Comparison of ENCODE assay signal across 17 cellular contexts in genomic region chr13:51594432-51594831, GRCh38. TPM values are rescaled to one million over a fixed set of nuclear protein-coding genes. Genes with fewer than 3 reads are reported as not detected.
DNase-seq lines count a peak whose midpoint lies in the region; ATAC-seq, FAIRE-seq and TF ChIP-seq lines count a peak whose summit lies in the region.
"Had no signal": no experiment of that assay in that cellular context is flagged by ENCODE, and none has a peak within 500 bp of the region (broad histone marks: within the 10 kb centered on the region; RNA-seq: fewer than 3 reads in every experiment).

No MANE protein-coding gene starts in this region.

- no peak for FAIRE-seq in K562 (lab: Jason Lieb, UNC)
- FAIRE-seq: H1, HepG2 had no signal

- in situ Hi-C loops in IMR-90 (cut with MboI; ENCODE audit: low sequenced_read_pairs) = no loop called here
- in situ Hi-C loops in K562 (cut with MboI) = no loop called here

- H3K27me3 ChIP-seq in IMR-90 (ENCODE audit: control insufficient read depth, insufficient read depth, low read length) (no peaks in the 10 kb centered on the region), K562 (ENCODE audit: control insufficient read depth in 2 of 2, insufficient read depth in 2 of 2, low read length in 2 of 2) (no peaks in the 10 kb centered on the region), dorsolateral prefrontal cortex (no peaks in the 10 kb centered on the region)
- H3K27me3 ChIP-seq: BLaER1 had no signal

- no peak for ATAC-seq in IMR-90 (ENCODE audit: low read depth)
- ATAC-seq in K562 = no peak
- ATAC-seq in memory B cell (ENCODE audit: low read depth) = no peak
- ATAC-seq in stimulated activated memory B cell treated with anti-CD40 and anti-IgM and Interleukin-4, amounts not matched to agents 10 μg/mL and 1 μg/mL and 100 μg/mL, for 72 hours = no peak
- ATAC-seq: HepG2 had no signal

- H2AFZ ChIP-seq in IMR-90 (replicated peaks; ENCODE audit: low read length, poor library complexity) (no peak overlapping the region), K562 (ENCODE audit: low read depth, low read length) (no peak overlapping the region)

- H3K4me1 ChIP-seq in IMR-90 (ENCODE audit: control insufficient read depth, insufficient read depth, low read length) = peaks cover 5% of the 10 kb centered on the region
- H3K4me1 ChIP-seq in K562 (replicated peaks in 1 of 2; ENCODE audit: control insufficient read depth in 2 of 2, insufficient read depth in 2 of 2, low read length in 2 of 2) = peaks cover 0 to 26% of the 10 kb centered on the region in 2 experiments; a peak in 4 of 5 replicates

- H3K4me3 ChIP-seq in IMR-90 (ENCODE audit: insufficient read depth, low read depth, low read length) = no peak overlapping the region
- no peak overlapping the region for H3K4me3 ChIP-seq in K562
- H3K4me3 ChIP-seq in dorsolateral prefrontal cortex = no peak overlapping the region
- H3K4me3 ChIP-seq: BLaER1 had no signal

- H3K36me3 Mint-ChIP-seq in memory B cell = peaks cover 2% of the 10 kb centered on the region
- no peaks in the 10 kb centered on the region for H3K36me3 Mint-ChIP-seq in stimulated activated memory B cell treated with anti-CD40 and anti-IgM and Interleukin-4, amounts not matched to agents 10 μg/mL and 1 μg/mL and 100 μg/mL, for 72 hours
- H3K36me3 Mint-ChIP-seq: CD4-positive, alpha-beta memory T cell had no signal

- H3K9me1 ChIP-seq in IMR-90 (ENCODE audit: insufficient read depth, low read length) (peaks cover 5% of the 10 kb centered on the region), K562 (ENCODE audit: control insufficient read depth, insufficient read depth, low read length) (no peaks in the 10 kb centered on the region)

- no peak for TF ChIP-seq EP300 in K562 (IDR thresholded peaks at IDR 0.05; ENCODE audit: low read length)

- peak overlapping the region; percentile 41 for H3K27ac Mint-ChIP-seq in memory B cell
- peak overlapping the region; percentile 3 for H3K27ac Mint-ChIP-seq in stimulated activated memory B cell treated with anti-CD40 and anti-IgM and Interleukin-4, amounts not matched to agents 10 μg/mL and 1 μg/mL and 100 μg/mL, for 72 hours
- H3K27ac Mint-ChIP-seq: H9 had no signal

- no peaks in the 10 kb centered on the region for H3K36me3 ChIP-seq in IMR-90 (ENCODE audit: control insufficient read depth, insufficient read depth, low read length)
- H3K36me3 ChIP-seq in K562 (ENCODE audit: control insufficient read depth, insufficient read depth, low read length) = no peaks in the 10 kb centered on the region
- H3K36me3 ChIP-seq: BLaER1 had no signal

- no peak overlapping the region for H4K91ac ChIP-seq in IMR-90 (ENCODE audit: insufficient read depth, low read depth, low read length)

- no peak overlapping the region for H2BK5ac ChIP-seq in IMR-90 (ENCODE audit: low read depth, low read length, poor library complexity, severe bottlenecking)

- H3K9ac ChIP-seq in IMR-90 (ENCODE audit: low read depth, low read length) = no peak overlapping the region
- H3K9ac ChIP-seq in K562 (ENCODE audit: insufficient read depth in 1 of 2, low read depth in 2 of 2, low read length in 2 of 2) = no peak overlapping the region
- H3K9ac ChIP-seq: BLaER1 had no signal

- no peak overlapping the region for H4K8ac ChIP-seq in IMR-90 (ENCODE audit: low read depth in 2 of 2, low read length in 2 of 2)

- peaks cover 23 to 67% of the 10 kb centered on the region in 2 experiments for H3K79me1 ChIP-seq in IMR-90 (ENCODE audit: low read depth in 1 of 2, low read length in 2 of 2)

- H3K4me2 ChIP-seq in IMR-90 (ENCODE audit: low read depth, low read length) (no peak overlapping the region), K562 (ENCODE audit: insufficient read depth, low read length) (no peak overlapping the region)
- H3K4me2 ChIP-seq: BLaER1 had no signal

- no peak overlapping the region; the same call in 1 of the 2 replicates for H2AK5ac ChIP-seq in IMR-90 (ENCODE audit: low read depth, low read length)

- 0 out of 2 replicates have a peak overlapping the region, but pooled peaks have one; percentile 24 for H3K23ac ChIP-seq in IMR-90 (ENCODE audit: low read depth, low read length)

- 100% methylated on average over 1 of the region's 3 CpGs; no CpG with 5 or more reads in 1 of the 2 experiments for WGBS in IMR-90 (ENCODE audit: extremely low coverage in 2 of 2, insufficient read length in 1 of 2), 2 experiments
- 7% methylated on average over 3 of the region's 3 CpGs for WGBS in K562 (ENCODE audit: insufficient coverage, low coverage, missing lambda C conversion rate)

- TF ChIP-seq CTCF in IMR-90 (conservative IDR thresholded peaks at IDR 0.05; ENCODE audit: low read depth, low read length) = no peak
- no peak for TF ChIP-seq CTCF in K562 (IDR thresholded peaks at IDR 0.05 in 2 of 3, conservative IDR thresholded peaks at IDR 0.05 in 1 of 3; ENCODE audit: insufficient read depth in 2 of 3, low read depth in 1 of 3, low read length in 3 of 3)
- no peak for TF ChIP-seq CTCF in dorsolateral prefrontal cortex (IDR thresholded peaks at IDR 0.05 in 54 of 56, conservative IDR thresholded peaks at IDR 0.05 in 2 of 56; ENCODE audit: low read depth in 1 of 56, partially characterized antibody in 56 of 56)

- H3K27ac ChIP-seq in IMR-90 (ENCODE audit: insufficient read depth, low read length) (no peak overlapping the region), K562 (ENCODE audit: extremely low read depth, low read depth, low read length) (no peak overlapping the region), dorsolateral prefrontal cortex (no peak overlapping the region)
- H3K27ac ChIP-seq: BLaER1 had no signal

- H2BK20ac ChIP-seq in IMR-90 (ENCODE audit: low read depth, low read length) = no peak overlapping the region

- H3K4me1 Mint-ChIP-seq in memory B cell = peaks cover 25% of the 10 kb centered on the region
- peaks cover 49% of the 10 kb centered on the region for H3K4me1 Mint-ChIP-seq in stimulated activated memory B cell treated with anti-CD40 and anti-IgM and Interleukin-4, amounts not matched to agents 10 μg/mL and 1 μg/mL and 100 μg/mL, for 72 hours

- no peak overlapping the region; the same call in 1 of the 2 replicates for H3K14ac ChIP-seq in IMR-90 (replicated peaks; ENCODE audit: low read depth, low read length)

- H4K20me1 ChIP-seq in IMR-90 (ENCODE audit: insufficient read depth, low read length) (no peaks in the 10 kb centered on the region; the same call in 1 of the 2 replicates), K562 (replicated peaks; ENCODE audit: control insufficient read depth, insufficient read depth, low read length) (no peaks in the 10 kb centered on the region)

- POLR2A ChIA-PET in IMR-90 (lab: Charles Lee; ENCODE audit: unreplicated experiment) = no interaction called here
- POLR2A ChIA-PET in K562 (lab: Yijun Ruan, JAX) = no interaction called here

- peaks cover 33% of the 10 kb centered on the region for H3K79me2 ChIP-seq in K562 (ENCODE audit: control insufficient read depth, insufficient read depth, low read length)

- no peak overlapping the region for H3K4me3 Mint-ChIP-seq in memory B cell
- H3K4me3 Mint-ChIP-seq in stimulated activated memory B cell treated with anti-CD40 and anti-IgM and Interleukin-4, amounts not matched to agents 10 μg/mL and 1 μg/mL and 100 μg/mL, for 72 hours = no peak overlapping the region
- H3K4me3 Mint-ChIP-seq: CD14-positive monocyte; CD4-positive, alpha-beta memory T cell; H9 had no signal

- H3K4ac ChIP-seq in IMR-90 (ENCODE audit: low read depth, low read length) = no peak overlapping the region

- no peak overlapping the region for H2BK120ac ChIP-seq in IMR-90 (ENCODE audit: low read depth, low read length)

- H3K9me3 ChIP-seq in IMR-90 (ENCODE audit: control insufficient read depth, insufficient read depth, low read length) = no peaks in the 10 kb centered on the region
- H3K9me3 ChIP-seq in K562 (replicated peaks; ENCODE audit: control insufficient read depth, insufficient read depth, low read depth, low read length) = no peaks in the 10 kb centered on the region
- H3K9me3 ChIP-seq: BLaER1 had no signal

- H2BK15ac ChIP-seq in IMR-90 (ENCODE audit: low read depth, low read length) = no peak overlapping the region

- no peak overlapping the region for H2AK9ac ChIP-seq in IMR-90 (replicated peaks; ENCODE audit: low read depth, low read length, poor library complexity)

- CTCF ChIA-PET in IMR-90 (lab: Yijun Ruan, JAX) = no interaction called here
- CTCF ChIA-PET in K562 (lab: Yijun Ruan, JAX; ENCODE audit: low intra/inter-chr PET ratio) = no interaction called here

- dilution Hi-C loops in IMR-90 (cut with HindIII; ENCODE audit: low sequenced_read_pairs, unreplicated experiment) = no loop called here

- no peaks in the 10 kb centered on the region for H3K27me3 Mint-ChIP-seq in memory B cell
- H3K27me3 Mint-ChIP-seq in stimulated activated memory B cell treated with anti-CD40 and anti-IgM and Interleukin-4, amounts not matched to agents 10 μg/mL and 1 μg/mL and 100 μg/mL, for 72 hours = no peaks in the 10 kb centered on the region
- H3K27me3 Mint-ChIP-seq: CD4-positive, alpha-beta memory T cell had no signal

- TF ChIP-seq RAD21 in IMR-90 (IDR thresholded peaks at IDR 0.05; ENCODE audit: low read length) (no peak), K562 (CRISPR knock-in tag; conservative IDR thresholded peaks at IDR 0.05 in 1 of 2, IDR thresholded peaks at IDR 0.05 in 1 of 2) (no peak)

- no peak overlapping the region for H3K18ac ChIP-seq in IMR-90 (ENCODE audit: low read depth, low read length)

- BruUV-seq in IMR-90 (replicated peaks; lab: Mats Ljungman, UMichigan) = no TSS peak
- no TSS peak for BruUV-seq in K562 (replicated peaks; lab: Mats Ljungman, UMichigan)

- no peaks in the 10 kb centered on the region for H3K9me3 Mint-ChIP-seq in memory B cell
- H3K9me3 Mint-ChIP-seq in stimulated activated memory B cell treated with anti-CD40 and anti-IgM and Interleukin-4, amounts not matched to agents 10 μg/mL and 1 μg/mL and 100 μg/mL, for 72 hours = no peaks in the 10 kb centered on the region
- H3K9me3 Mint-ChIP-seq: CD4-positive, alpha-beta memory T cell; H9 had no signal

- intact Hi-C loops in IMR-90 (cut with micrococcal nuclease) (loop anchor here (5.0 kb wide), 1 partner anchor 38 kb away; no protein-coding TSS in a partner anchor), K562 (cut with micrococcal nuclease) (no loop called here), dorsolateral prefrontal cortex (cut with DNase I) (no loop called here)

- DNase-seq in IMR-90 = no peak
- DNase-seq in K562 (ENCODE audit: extremely low read depth in 1 of 4, low spot score in 3 of 4) = peak in 1 of 4 experiments; percentile 3
- no peak for DNase-seq in memory B cell (ENCODE audit: low spot score in 2 of 2)
- no peak for DNase-seq in dorsolateral prefrontal cortex
- DNase-seq in NCI-H2081 (lab: John Stamatoyannopoulos, UW) = no peak
- no peak for DNase-seq in NCI-H446 treated with DMSO at 0.1 percent for 48 hours (lab: John Stamatoyannopoulos, UW)
- DNase-seq: 8988T; CD4-positive, alpha-beta memory T cell; DMS153; DMS79 treated with DMSO at 0.1 percent for 48 hours; GF-D8; H9 had no signal

- TF ChIP-seq POLR2A in IMR-90 (IDR thresholded peaks at IDR 0.05; ENCODE audit: low read depth, low read length) (no peak), K562 (conservative IDR thresholded peaks at IDR 0.05) (no peak)

- no peak overlapping the region for H3K56ac ChIP-seq in IMR-90 (ENCODE audit: extremely low read depth, insufficient read depth, low read length)

- H4K5ac ChIP-seq in IMR-90 (ENCODE audit: low read depth, low read length) = peak overlapping the region; percentile 29; the same call in 1 of the 2 replicates

RNA-seq across cellular contexts. Expression of gene WDFY2, which starts 10.2 kb away (rescaled TPM):
- 4.3 and 6.7 TPM in 2 replicates for total RNA-seq in IMR-90 (2012; rRNA removed)
- 4.3 and 5.4 TPM in 2 replicates for polyA plus RNA-seq in IMR-90 (2012; rRNA removed)
- polyA plus RNA-seq in IMR-90 (2012; cell fraction: cytosol; rRNA removed) = 1.5 and 1.8 TPM in 2 replicates
- 10.1 and 27.3 TPM in 2 replicates for polyA plus RNA-seq in IMR-90 (2012; cell fraction: nucleus; rRNA removed; ENCODE audit: low replicate concordance)
- 13.0 and 31.2 TPM in 2 replicates for total RNA-seq in K562 (2011; cell fraction: chromatin; rRNA removed; ENCODE audit: low replicate concordance)
- total RNA-seq in K562 (2011; cell fraction: nucleolus; rRNA removed) = 9.2 and 10.9 TPM in 2 replicates
- 20.1 and 30.6 TPM in 2 replicates for total RNA-seq in K562 (2011; cell fraction: nucleoplasm; rRNA removed)
- 3.5 and 4.4 TPM in 2 replicates for total RNA-seq in K562 (2014; rRNA removed)
- 4.4 and 5.2 TPM in 2 replicates for total RNA-seq in K562 (2014; rRNA removed; fragmentation: Illumina TruSeq; extraction: Trizol)
- total RNA-seq in K562 (2015; rRNA removed; fragmentation: Illumina TruSeq; extraction: Trizol) = 5.1 and 5.7 TPM in 2 replicates
- 6.4 and 7.1 TPM in 2 replicates for total RNA-seq in K562 (2021)
- 4.7 and 4.9 TPM in 2 replicates for polyA plus RNA-seq in K562 (2011; rRNA removed)
- polyA plus RNA-seq in K562 (2011; cell fraction: cytosol; rRNA removed) = 1.6 and 3.0 TPM in 2 replicates
- 12.4 and 14.2 TPM in 2 replicates for polyA plus RNA-seq in K562 (2011; cell fraction: nucleus; rRNA removed)
- 4.0 and 10.5 TPM in 2 replicates for polyA plus RNA-seq in K562 (2012)
- polyA plus RNA-seq in K562 (2014; fragmentation: Illumina TruSeq; extraction: Trizol) = 3.5 and 4.6 TPM in 2 replicates
- polyA plus RNA-seq in K562 (2014; fragmentation: Nextera tagmentation; extraction: Ambion mirVana) = 1 to 10 TPM in 1 of 2 experiments, under 1 TPM in 1; 0.66 to 1.1 TPM
- 3.7 and 4.4 TPM in 2 replicates for polyA plus RNA-seq in K562 (2014; rRNA removed)
- 9.8 and 11.9 TPM in 2 replicates for polyA minus RNA-seq in K562 (2011; rRNA and poly(A)+ RNA removed)
- 1.9 and 2.0 TPM in 2 replicates for polyA minus RNA-seq in K562 (2011; cell fraction: cytosol; rRNA and poly(A)+ RNA removed)
- polyA minus RNA-seq in K562 (2011; cell fraction: nucleus; rRNA and poly(A)+ RNA removed) = 14.3 and 18.1 TPM in 2 replicates
- total RNA-seq in dorsolateral prefrontal cortex = 10 to 100 TPM; 10.9 to 39.0 (median 19.4) TPM
